Comparison of ENCODE assay signal across 1 cellular context in the genomic region with DNA sequence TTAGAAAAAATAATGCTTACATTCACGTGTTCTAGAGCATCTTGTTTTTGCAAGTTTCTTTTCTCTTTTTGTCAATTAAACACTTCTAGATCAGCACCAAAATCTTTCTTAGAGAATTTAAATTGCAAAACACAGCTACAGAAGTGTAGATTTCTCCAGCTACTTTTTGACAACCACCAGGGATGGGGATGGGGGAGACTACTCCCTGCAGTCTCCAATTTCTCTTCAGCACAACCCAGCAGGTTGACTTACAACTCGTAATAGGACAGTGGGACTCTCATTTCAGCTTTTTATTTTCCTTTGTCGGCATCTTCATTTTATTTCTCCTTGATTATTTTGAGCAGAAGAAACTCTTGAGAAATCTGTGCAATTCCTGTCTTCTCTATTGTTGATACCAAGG.
A peak's percentile ranks its signal among the peaks of the same experiment; 100 is the strongest.
TF ChIP-seq lines count a peak whose summit lies in the region.

No MANE protein-coding gene starts in this region.

TF ChIP-seq in GM23338, 12 proteins besides CTCF, POLR2A, EP300 and RAD21:
- TF ChIP-seq ZNF462 (CRISPR knock-in tag; IDR thresholded peaks at IDR 0.05) (0 out of 2 replicates have a peak, but pooled peaks have one; percentile 40), ETS1 (IDR thresholded peaks at IDR 0.05) (no peak)
TF ChIP-seq in GM23338: peak in this region for 1.
